ENCODE assay signal across 12 cellular contexts in the genomic region with DNA sequence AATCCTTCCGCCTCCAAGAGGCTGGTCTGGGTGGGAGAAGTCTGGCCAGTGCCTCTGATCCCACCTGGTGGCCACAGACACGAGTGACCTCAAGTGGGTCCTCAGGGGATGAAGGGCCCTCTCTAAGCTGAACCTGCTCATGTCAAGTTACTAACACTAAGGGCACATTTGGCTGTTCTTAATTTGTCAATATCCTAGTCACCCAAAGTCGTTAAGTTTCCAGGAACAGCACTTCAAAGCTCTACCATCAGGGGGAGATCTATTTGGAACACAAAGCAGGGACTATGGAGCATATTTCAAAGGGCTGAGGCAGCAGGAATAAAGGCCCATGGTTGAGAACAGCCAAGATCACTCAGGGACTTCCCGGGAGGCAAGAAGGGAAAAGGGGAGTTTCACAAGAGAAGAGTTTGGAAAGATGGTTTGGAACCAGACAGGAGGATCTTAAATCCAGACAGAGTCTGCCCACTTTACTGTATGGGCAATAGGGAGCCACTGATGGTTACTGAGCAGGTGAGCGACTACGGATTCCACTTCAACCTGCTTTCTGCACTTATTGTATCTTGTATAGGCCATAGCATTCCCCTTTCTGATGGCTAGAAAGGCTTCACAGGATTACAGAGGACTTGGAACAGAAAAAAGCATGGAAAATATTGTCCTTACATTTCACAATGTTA. TPM values are rescaled to one million over a fixed set of nuclear protein-coding genes. Genes with fewer than 3 reads are reported as not detected.
A peak's percentile ranks its signal among the peaks of the same experiment; 100 is the strongest.
DNase-seq lines count a peak whose midpoint lies in the region; ATAC-seq and TF ChIP-seq lines count a peak whose summit lies in the region.
"Had no signal": no experiment of that assay in that cellular context is flagged by ENCODE, and none has a peak within 500 bp of the region (broad histone marks: within the 10 kb centered on the region; RNA-seq: fewer than 3 reads in every experiment).

No MANE protein-coding gene starts in this region.

- H3K27me3 Mint-ChIP-seq in stimulated activated naive B cell treated with anti-CD40 and anti-IgM and Interleukin-4, amounts not matched to agents 10 μg/mL and 1 μg/mL and 100 μg/mL, for 72 hours = no peaks in the 10 kb centered on the region

- H3K27me3 ChIP-seq in AG04450 (ENCODE audit: control insufficient read depth, insufficient read depth, low read length) (no peaks in the 10 kb centered on the region), GM23248 (replicated peaks; ENCODE audit: insufficient read depth) (no peaks in the 10 kb centered on the region), RWPE2 (ENCODE audit: insufficient read depth, poor library complexity, severe bottlenecking) (no peaks in the 10 kb centered on the region)

- H3K4me1 Mint-ChIP-seq in stimulated activated naive B cell treated with anti-CD40 and anti-IgM and Interleukin-4, amounts not matched to agents 10 μg/mL and 1 μg/mL and 100 μg/mL, for 72 hours = no peaks in the 10 kb centered on the region

- no peak overlapping the region for H3K27ac ChIP-seq in AG04450 (ENCODE audit: low read depth, low read length)
- no peak overlapping the region for H3K27ac ChIP-seq in GM23248
- H3K27ac ChIP-seq in RWPE2 (ENCODE audit: poor library complexity, severe bottlenecking) = no peak overlapping the region

- CTCF ChIA-PET in AG04450 (lab: Charles Lee) = interaction anchor here (0.6 to 4.0 kb wide), 5 partner anchors 11 to 502 kb away, joined by 3 to 28 read pairs (median 4); partner anchors contain the start of gene OXTR

- in situ Hi-C loops in GM23248 (cut with MboI) = loop anchor here (25.0 kb wide), 1 partner anchor 557 kb away; no protein-coding TSS in a partner anchor

- H3K9me2 ChIP-seq in GM23248 (ENCODE audit: insufficient read depth) = no peaks in the 10 kb centered on the region

- peak; percentile 41; the same call in 1 of the 3 replicates for ATAC-seq in RWPE2 (ENCODE audit: low read depth)
- no peak for ATAC-seq in stimulated activated naive B cell treated with anti-CD40 and anti-IgM and Interleukin-4, amounts not matched to agents 10 μg/mL and 1 μg/mL and 100 μg/mL, for 72 hours (replicated peaks)
- ATAC-seq in GM19467 (IDR thresholded peaks at IDR 0.05; ENCODE audit: unreplicated experiment) = no peak
- ATAC-seq: CD8-positive, alpha-beta T cell; Right ventricle myocardium inferior had no signal

- H3K36me3 ChIP-seq in GM23248 (ENCODE audit: low read depth) (peaks cover 27% of the 10 kb centered on the region), RWPE2 (ENCODE audit: low read depth) (peaks cover 8% of the 10 kb centered on the region; the same call in 1 of the 2 replicates)

- H3K79me2 ChIP-seq in GM23248 (ENCODE audit: insufficient read depth) = peaks cover 33% of the 10 kb centered on the region

- H4K20me1 ChIP-seq in GM23248 (ENCODE audit: insufficient read depth) = no peaks in the 10 kb centered on the region

- H3K4me3 Mint-ChIP-seq in stimulated activated naive B cell treated with anti-CD40 and anti-IgM and Interleukin-4, amounts not matched to agents 10 μg/mL and 1 μg/mL and 100 μg/mL, for 72 hours = no peak overlapping the region
- H3K4me3 Mint-ChIP-seq: CD8-positive, alpha-beta T cell; dendritic cell treated with granulocyte-macrophage colony-stimulating factor and Interleukin-4, amounts not matched to agents 40 ng/mL and 50 ng/mL, for 4 days had no signal

- POLR2A ChIA-PET in AG04450 (lab: Yijun Ruan, JAX) = no interaction called here

- no peak overlapping the region for H3K4me2 ChIP-seq in GM23248 (ENCODE audit: unreplicated experiment)

- H2AFZ ChIP-seq in GM23248 = no peak overlapping the region

- no peak for DNase-seq in AG04450 (ENCODE audit: low read depth, low spot score)
- peak; percentile 60 for DNase-seq in GM23248
- no peak for DNase-seq in RWPE2 (ENCODE audit: low spot score)
- no peak for DNase-seq in fibroblast of the aortic adventitia (ENCODE audit: low read depth)
- no peak for DNase-seq in NCI-H510A (lab: John Stamatoyannopoulos, UW)
- no peak for DNase-seq in stimulated activated naive B cell treated with anti-CD40 and anti-IgM and Interleukin-4, amounts not matched to agents 10 μg/mL and 1 μg/mL and 100 μg/mL, for 72 hours
- no peak for DNase-seq in islet precursor cell
- DNase-seq: activated gamma-delta T cell treated with Interleukin-2 at 50 U/mL for 16 hours; CD8-positive, alpha-beta T cell had no signal

- no peak overlapping the region for H3K9ac ChIP-seq in GM23248

- H3K9me3 Mint-ChIP-seq in stimulated activated naive B cell treated with anti-CD40 and anti-IgM and Interleukin-4, amounts not matched to agents 10 μg/mL and 1 μg/mL and 100 μg/mL, for 72 hours = no peaks in the 10 kb centered on the region
- H3K9me3 Mint-ChIP-seq: CD8-positive, alpha-beta T cell; dendritic cell treated with granulocyte-macrophage colony-stimulating factor and Interleukin-4, amounts not matched to agents 40 ng/mL and 50 ng/mL, for 4 days had no signal

- H3K36me3 Mint-ChIP-seq in stimulated activated naive B cell treated with anti-CD40 and anti-IgM and Interleukin-4, amounts not matched to agents 10 μg/mL and 1 μg/mL and 100 μg/mL, for 72 hours = peaks cover 5% of the 10 kb centered on the region in 2 donors
- H3K36me3 Mint-ChIP-seq: CD8-positive, alpha-beta T cell had no signal

- H3K4me1 ChIP-seq in GM23248 (ENCODE audit: insufficient read depth) = peaks cover 21% of the 10 kb centered on the region
- no peaks in the 10 kb centered on the region for H3K4me1 ChIP-seq in RWPE2 (ENCODE audit: insufficient read depth, poor library complexity, severe bottlenecking)

- H3K27ac Mint-ChIP-seq in stimulated activated naive B cell treated with anti-CD40 and anti-IgM and Interleukin-4, amounts not matched to agents 10 μg/mL and 1 μg/mL and 100 μg/mL, for 72 hours = no peak overlapping the region
- H3K27ac Mint-ChIP-seq: CD8-positive, alpha-beta T cell; dendritic cell treated with granulocyte-macrophage colony-stimulating factor and Interleukin-4, amounts not matched to agents 40 ng/mL and 50 ng/mL, for 4 days had no signal

- TF ChIP-seq CTCF in AG04450 (IDR thresholded peaks at IDR 0.05; ENCODE audit: low read depth, low read length) (peak; percentile 40; the same call in 1 of the 2 replicates), RWPE2 (IDR thresholded peaks at IDR 0.05; ENCODE audit: poor library complexity, severe bottlenecking) (no peak), fibroblast of the aortic adventitia (IDR thresholded peaks at IDR 0.05; ENCODE audit: insufficient read depth, low read length) (peak; percentile 21)

- no peaks in the 10 kb centered on the region; the same call in 1 of the 2 replicates for H3K9me3 ChIP-seq in AG04450 (ENCODE audit: control insufficient read depth, insufficient read depth, low read length)
- H3K9me3 ChIP-seq in GM23248 (ENCODE audit: low read depth) = no peaks in the 10 kb centered on the region
- H3K9me3 ChIP-seq in RWPE2 (ENCODE audit: severe bottlenecking) = no peaks in the 10 kb centered on the region

- H3F3A ChIP-seq in GM23248 (ENCODE audit: insufficient read depth) = peaks cover 72% of the 10 kb centered on the region

- WGBS in GM23248 (ENCODE audit: low coverage in 1 of 2, low lambda C conversion rate in 2 of 2, missing lambda C conversion rate in 2 of 2), 2 experiments = 58 to 59% methylated on average over 6 of the region's 6 CpGs

- no peak overlapping the region for H3K4me3 ChIP-seq in AG04450 (ENCODE audit: low read depth, low read length)
- H3K4me3 ChIP-seq in GM23248 = no peak overlapping the region
- H3K4me3 ChIP-seq in RWPE2 (ENCODE audit: severe bottlenecking) = no peak overlapping the region
- H3K4me3 ChIP-seq in fibroblast of the aortic adventitia (ENCODE audit: low read depth, low read length) = no peak overlapping the region

RNA-seq across cellular contexts. Expression of gene OXTR, which starts 13.7 kb away (rescaled TPM):
- polyA plus RNA-seq in AG04450 (2011; rRNA removed) (57.2 and 58.7 TPM in 2 replicates), GM23248 (2016; fragmentation: Nextera tagmentation; extraction: Ambion mirVana) (123 and 128 TPM in 2 replicates)
- polyA minus RNA-seq in AG04450 (2011; rRNA and poly(A)+ RNA removed) = 48.8 and 56.0 TPM in 2 replicates
- total RNA-seq in GM23248 (2014; rRNA removed; shearing (Covaris generic)) = 269 and 340 TPM in 2 replicates
- 6.1 and 7.0 TPM in 2 replicates for total RNA-seq in fibroblast of the aortic adventitia (ENCODE audit: low replicate concordance)

RNA-seq across cellular contexts. Expression of gene CAV3, which starts 22.1 kb away (rescaled TPM):
- polyA plus RNA-seq in AG04450 (2011; rRNA removed) (not detected in 2 replicates), GM23248 (2016; fragmentation: Nextera tagmentation; extraction: Ambion mirVana) (0.15 TPM in 1 of 2 replicates, not detected in the other)
- 0.56 TPM in 1 of 2 replicates, not detected in the other for polyA minus RNA-seq in AG04450 (2011; rRNA and poly(A)+ RNA removed)
- total RNA-seq in GM23248 (2014; rRNA removed; shearing (Covaris generic)) = not detected in 2 replicates
- total RNA-seq in fibroblast of the aortic adventitia (ENCODE audit: low replicate concordance) = not detected in 2 replicates
- total RNA-seq: CD8-positive, alpha-beta T cell had no signal

Comparison
In these comparisons a context has a peak if more than half of its experiments do, and no peak if none do; other contexts are left out.
1. RNA of gene OXTR, which starts 13.7 kb away (total RNA-seq): 269 to 340 TPM in GM23248; 6.1 to 7.0 TPM in fibroblast of the aortic adventitia; every median in the first group is over 10 times any median in the second.